ENCODE assay signal across 11 cellular contexts in the genomic region with DNA sequence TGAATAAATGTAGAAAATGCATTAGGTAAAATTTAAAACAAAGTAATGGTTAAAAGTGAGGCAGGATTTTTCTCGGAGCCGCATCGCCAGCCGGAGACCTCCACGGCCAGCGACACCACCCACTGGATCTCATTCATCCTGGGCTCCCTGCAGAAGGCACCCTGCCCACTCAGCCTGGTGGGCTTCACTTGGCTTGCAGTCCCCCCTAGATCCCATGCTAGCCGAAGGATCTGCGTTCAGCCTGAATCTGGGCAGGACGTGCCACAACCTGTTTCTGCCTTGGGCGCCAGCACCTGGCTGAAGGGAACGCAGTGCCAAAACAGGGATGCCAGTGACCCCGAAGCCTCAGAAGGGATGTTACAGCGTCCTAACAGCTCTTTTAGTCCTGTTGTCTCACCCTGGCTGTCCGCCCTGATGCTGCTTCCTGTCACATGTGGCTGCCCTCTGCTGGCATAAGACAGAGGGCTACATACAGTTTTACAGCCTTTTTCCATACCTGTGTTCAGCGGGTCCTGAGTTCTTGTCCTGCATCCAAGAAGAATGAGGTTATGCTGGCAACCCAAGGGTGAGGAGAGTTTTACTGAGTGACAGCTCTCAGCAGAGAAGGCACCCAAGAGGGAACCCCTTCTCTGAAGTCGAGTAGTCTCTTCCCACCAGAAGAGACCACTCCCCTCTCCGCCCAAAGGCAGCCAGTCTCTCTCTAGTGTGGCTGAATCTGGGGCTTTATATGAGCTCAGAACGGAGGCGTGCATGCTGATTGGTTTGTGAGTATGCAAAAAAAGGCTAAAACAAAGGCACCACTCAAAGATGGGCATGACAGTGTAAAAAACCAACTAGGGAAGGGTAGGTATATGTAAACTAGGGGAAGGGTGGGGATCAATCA.
DNase-seq lines count a peak whose midpoint lies in the region; ATAC-seq and TF ChIP-seq lines count a peak whose summit lies in the region.
"Had no signal": no experiment of that assay in that cellular context is flagged by ENCODE, and none has a peak within 500 bp of the region (broad histone marks: within the 10 kb centered on the region; RNA-seq: fewer than 3 reads in every experiment).

No MANE protein-coding gene starts in this region.

- no peaks in the 10 kb centered on the region for H3K36me3 ChIP-seq in GM06990 (ENCODE audit: control insufficient read depth, insufficient read depth, low read length)
- H3K36me3 ChIP-seq: colonic mucosa, neutrophil had no signal

- no peak overlapping the region for H3K4me3 ChIP-seq in GM06990 (replicated peaks; ENCODE audit: low read depth, low read length)
- H3K4me3 ChIP-seq: colonic mucosa had no signal

- H3K27me3 ChIP-seq in GM06990 (replicated peaks; ENCODE audit: control insufficient read depth, insufficient read depth, low read length): no peaks in the 10 kb centered on the region
- H3K27me3 ChIP-seq: colonic mucosa, neutrophil had no signal

- peak; percentile 55 for TF ChIP-seq CTCF in GM06990 (IDR thresholded peaks at IDR 0.05; ENCODE audit: insufficient read depth, low read length, poor library complexity, severe bottlenecking)

- peak; percentile 55 for ATAC-seq in GM19035 (IDR thresholded peaks at IDR 0.05; ENCODE audit: unreplicated experiment)

- DNase-seq in GM06990 (ENCODE audit: extremely low read depth, insufficient read length) (no peak), NCI-H2227 treated with DMSO at 0.1 percent for 48 hours (lab: John Stamatoyannopoulos, UW) (peak; percentile 14), islet precursor cell (peak; percentile 80), OCI-M2 (lab: John Stamatoyannopoulos, UW; ENCODE audit: unreplicated experiment) (no peak), retina (no peak), amygdala (lab: John Stamatoyannopoulos, UW) (no peak)
- DNase-seq in activated CD8-positive, alpha-beta memory T cell treated with anti-CD3 and anti-CD28 coated beads, Interleukin-2, amount 50 U/mL, for 48 hours: no peak
- DNase-seq: colonic mucosa, NCI-H345 had no signal

Comparison
In these comparisons a context has a peak if more than half of its experiments do, and no peak if none do; other contexts are left out.
1. DNase-seq: peak in NCI-H2227 treated with DMSO at 0.1 percent for 48 hours (single experiment) and islet precursor cell (single experiment); none in GM06990 (single experiment), OCI-M2 (single experiment), retina (single experiment), amygdala (0 of 56) and activated CD8-positive, alpha-beta memory T cell treated with anti-CD3 and anti-CD28 coated beads, Interleukin-2, amount 50 U/mL, for 48 hours (single experiment).